In genomic region chr22:29480512-29481264, GRCh38 we compare ENCODE assay signal across 8 cellular contexts. TPM values are rescaled to one million over a fixed set of nuclear protein-coding genes. Genes with fewer than 3 reads are reported as not detected.
DNase-seq lines count a peak whose midpoint lies in the region; ATAC-seq and TF ChIP-seq lines count a peak whose summit lies in the region.

No MANE protein-coding gene starts in this region.

- H3K4me3 Mint-ChIP-seq in chondrocyte (ENCODE audit: unreplicated experiment): peak overlapping the region; percentile 67
- peak overlapping the region; percentile 52 to 77 for H3K4me3 Mint-ChIP-seq in stimulated activated naive CD8-positive, alpha-beta T cell treated with anti-CD3 and anti-CD28 coated beads, Interleukin-15, amount 100 ng/mL, for 72 hours

- H3K9me3 Mint-ChIP-seq in chondrocyte (ENCODE audit: low read depth): no peaks in the 10 kb centered on the region
- H3K9me3 Mint-ChIP-seq in stimulated activated naive CD8-positive, alpha-beta T cell treated with anti-CD3 and anti-CD28 coated beads, Interleukin-15, amount 100 ng/mL, for 72 hours: no peaks in the 10 kb centered on the region

- no CpG with 5 or more reads among the region's 107 CpGs for WGBS in mesendoderm (ENCODE audit: extremely low coverage, insufficient coverage, low lambda C conversion rate)

- no peak overlapping the region for H3K4ac ChIP-seq in mesendoderm (ENCODE audit: low read depth, low read length)

- H2BK15ac ChIP-seq in mesendoderm (replicated peaks; ENCODE audit: low read depth): no peak overlapping the region

- peak; percentile 68 for DNase-seq in CMK (ENCODE audit: low read depth)
- no peak for DNase-seq in SK-N-MC (ENCODE audit: low read depth, low spot score)
- no peak for DNase-seq in chondrocyte (ENCODE audit: low spot score)
- peak; percentile 86 for DNase-seq in mesendoderm
- peak; percentile 44 to 62 for DNase-seq in stimulated activated naive CD8-positive, alpha-beta T cell treated with anti-CD3 and anti-CD28 coated beads, Interleukin-15, amount 100 ng/mL, for 72 hours
- no peak for DNase-seq in H4 (ENCODE audit: low spot score)

- no peaks in the 10 kb centered on the region for H3K4me1 ChIP-seq in mesendoderm (ENCODE audit: control insufficient read depth, low read depth, low read length)

- peaks cover 18% of the 10 kb centered on the region for H3K27me3 ChIP-seq in mesendoderm (ENCODE audit: insufficient read depth, low read length, poor library complexity)

- no peaks in the 10 kb centered on the region for H3K36me3 ChIP-seq in SK-N-MC (ENCODE audit: insufficient read depth, low read length)
- H3K36me3 ChIP-seq in mesendoderm (ENCODE audit: control insufficient read depth, insufficient read depth, low read length): no peaks in the 10 kb centered on the region

- no peak overlapping the region for H3K18ac ChIP-seq in mesendoderm (ENCODE audit: low read length)

- peak overlapping the region; percentile 26 for H3K4me2 ChIP-seq in mesendoderm (ENCODE audit: low read length)

- peak; percentile 85 for ATAC-seq in stimulated activated naive CD8-positive, alpha-beta T cell treated with anti-CD3 and anti-CD28 coated beads, Interleukin-15, amount 100 ng/mL, for 72 hours
- ATAC-seq in esophagus mucosa (no peak), GM21528 (IDR thresholded peaks at IDR 0.05; ENCODE audit: low FRiP score, unreplicated experiment) (no peak)

- H2BK120ac ChIP-seq in mesendoderm (ENCODE audit: low read depth, low read length): no peak overlapping the region

- H3K27ac Mint-ChIP-seq in chondrocyte (ENCODE audit: unreplicated experiment): no peak overlapping the region
- no peak overlapping the region for H3K27ac Mint-ChIP-seq in stimulated activated naive CD8-positive, alpha-beta T cell treated with anti-CD3 and anti-CD28 coated beads, Interleukin-15, amount 100 ng/mL, for 72 hours

- H3K27me3 Mint-ChIP-seq in chondrocyte (ENCODE audit: low read depth): peaks cover 37% of the 10 kb centered on the region
- H3K27me3 Mint-ChIP-seq in stimulated activated naive CD8-positive, alpha-beta T cell treated with anti-CD3 and anti-CD28 coated beads, Interleukin-15, amount 100 ng/mL, for 72 hours: peaks cover 67% of the 10 kb centered on the region

- TF ChIP-seq CTCF in chondrocyte (IDR thresholded peaks at IDR 0.05): peak; percentile 15

- H3K56ac ChIP-seq in mesendoderm (ENCODE audit: low read length): peak overlapping the region; percentile 50

- H2AK5ac ChIP-seq in mesendoderm (ENCODE audit: low read length): no peak overlapping the region

- H4K5ac ChIP-seq in mesendoderm (ENCODE audit: low read length): no peak overlapping the region

- no peaks in the 10 kb centered on the region for H3K79me2 ChIP-seq in mesendoderm (ENCODE audit: control insufficient read depth, insufficient read depth, low read length)

- H3K4me3 ChIP-seq in SK-N-MC (peak overlapping the region; percentile 63), mesendoderm (ENCODE audit: low read length) (no peak overlapping the region)

- no peak overlapping the region for H3K23ac ChIP-seq in mesendoderm (ENCODE audit: low read length)

- H3K36me3 Mint-ChIP-seq in chondrocyte (ENCODE audit: low read depth): peaks cover 1% of the 10 kb centered on the region

- no peaks in the 10 kb centered on the region for H3K79me1 ChIP-seq in mesendoderm (ENCODE audit: low read length)

- H3K27ac ChIP-seq in SK-N-MC (no peak overlapping the region), mesendoderm (ENCODE audit: low read depth, low read length) (no peak overlapping the region)

- H3K9ac ChIP-seq in SK-N-MC (ENCODE audit: insufficient read length): peak overlapping the region; percentile 26
- H3K9ac ChIP-seq in mesendoderm (ENCODE audit: low read length): peak overlapping the region; percentile 26

- no peak overlapping the region for H2BK5ac ChIP-seq in mesendoderm (ENCODE audit: low read length)

- H3K4me1 Mint-ChIP-seq in chondrocyte (ENCODE audit: low read depth): peaks cover 22% of the 10 kb centered on the region
- H3K4me1 Mint-ChIP-seq in stimulated activated naive CD8-positive, alpha-beta T cell treated with anti-CD3 and anti-CD28 coated beads, Interleukin-15, amount 100 ng/mL, for 72 hours: peaks cover 30% of the 10 kb centered on the region

- H3K9me3 ChIP-seq in SK-N-MC (ENCODE audit: low read depth, low read length): no peaks in the 10 kb centered on the region

- H4K8ac ChIP-seq in mesendoderm (ENCODE audit: low read depth, low read length): no peak overlapping the region

RNA-seq across cellular contexts. Expression of gene NEFH, which starts 0.7 kb away (rescaled TPM):
- 2.8 to 3.5 TPM (median 2.9 TPM) in 3 replicates for total RNA-seq in chondrocyte
- 1.6 TPM for polyA plus RNA-seq in mesendoderm (2013, experiment 1 of 2)
- 1.6 TPM for polyA plus RNA-seq in mesendoderm (2013, experiment 2 of 2)
- total RNA-seq in esophagus mucosa: not detected
- total RNA-seq in H4 (2014; rRNA removed; shearing (Covaris generic)): not detected in 2 replicates

RNA-seq across cellular contexts. Expression of gene RFPL1, which starts 42.3 kb away (rescaled TPM):
- not detected in 3 replicates for total RNA-seq in chondrocyte
- not detected for polyA plus RNA-seq in mesendoderm (2013, experiment 1 of 2)
- polyA plus RNA-seq in mesendoderm (2013, experiment 2 of 2): not detected
- not detected for total RNA-seq in esophagus mucosa
- 0.08 TPM in 1 of 2 replicates, not detected in the other for total RNA-seq in H4 (2014; rRNA removed; shearing (Covaris generic))

Comparison
In these comparisons a context has a peak if more than half of its experiments do, and no peak if none do; other contexts are left out.
1. DNase-seq: peak in CMK (single experiment), mesendoderm (single experiment) and stimulated activated naive CD8-positive, alpha-beta T cell treated with anti-CD3 and anti-CD28 coated beads, Interleukin-15, amount 100 ng/mL, for 72 hours (2 of 2); none in SK-N-MC (single experiment), chondrocyte (single experiment) and H4 (single experiment).